9 cellular contexts compared by ENCODE assay signal in genomic region chr9:136547508-136548215, GRCh38. TPM values are rescaled to one million over a fixed set of nuclear protein-coding genes. Genes with fewer than 3 reads are reported as not detected.
DNase-seq lines count a peak whose midpoint lies in the region; ATAC-seq and TF ChIP-seq lines count a peak whose summit lies in the region.
"Had no signal": no experiment of that assay in that cellular context is flagged by ENCODE, and none has a peak within 500 bp of the region (broad histone marks: within the 10 kb centered on the region; RNA-seq: fewer than 3 reads in every experiment).

No MANE protein-coding gene starts in this region.

- no TSS peak for BruUV-seq in OCI-LY7 (replicated peaks; lab: Mats Ljungman, UMichigan)

- DNase-seq in Peyer's patch (peak in 1 of 3 donors; percentile 47), sigmoid colon (no peak), OCI-LY7 (ENCODE audit: low spot score) (no peak)
- DNase-seq: activated CD4-positive, alpha-beta memory T cell treated with anti-CD3 and anti-CD28 coated beads, Interleukin-2, amount 10 ng/mL, durations not matched to agents 7 days and 5 days had no signal

- no peak overlapping the region for H3K9ac ChIP-seq in BLaER1

- H2AFZ ChIP-seq in OCI-LY7 (ENCODE audit: low read length) = no peak overlapping the region

- H3K36me3 ChIP-seq in BLaER1 (peaks cover 15% of the 10 kb centered on the region; the same call in 1 of the 2 replicates), Peyer's patch (no peaks in the 10 kb centered on the region), gastroesophageal sphincter (peaks cover 0 to 9% of the 10 kb centered on the region in 2 donors), sigmoid colon (peaks cover 0 to 4% (median 2%) of the 10 kb centered on the region in 4 donors), OCI-LY7 (ENCODE audit: insufficient read depth, low read length) (no peaks in the 10 kb centered on the region)

- H3K9me3 ChIP-seq in BLaER1 (no peaks in the 10 kb centered on the region), Peyer's patch (no peaks in the 10 kb centered on the region), gastroesophageal sphincter (no peaks in the 10 kb centered on the region), sigmoid colon (no peaks in the 10 kb centered on the region), OCI-LY7 (ENCODE audit: low read length) (no peaks in the 10 kb centered on the region)

- peaks cover 4% of the 10 kb centered on the region; the same call in 1 of the 2 replicates for H3K79me2 ChIP-seq in OCI-LY7 (ENCODE audit: insufficient read depth, low read depth, low read length)

- TF ChIP-seq CTCF in Peyer's patch (IDR thresholded peaks at IDR 0.05) (no peak), gastroesophageal sphincter (IDR thresholded peaks at IDR 0.05) (no peak), sigmoid colon (IDR thresholded peaks at IDR 0.05) (no peak), OCI-LY7 (conservative IDR thresholded peaks at IDR 0.05; ENCODE audit: low read length) (no peak)

- CTCF ChIA-PET in OCI-LY7 (lab: Charles Lee; ENCODE audit: unreplicated experiment) = no interaction called here

- H3K4me3 ChIP-seq in BLaER1 (no peak overlapping the region; the same call in 1 of the 2 replicates), Peyer's patch (peak overlapping the region in 1 of 4 donors; percentile 11), gastroesophageal sphincter (peak overlapping the region; percentile 27 to 98), sigmoid colon (peak overlapping the region; percentile 28 to 93 (median 62)), OCI-LY7 (ENCODE audit: low read depth, low read length, poor library complexity, severe bottlenecking) (no peak overlapping the region)

- H3K27me3 ChIP-seq in BLaER1 (no peaks in the 10 kb centered on the region), Peyer's patch (no peaks in the 10 kb centered on the region), gastroesophageal sphincter (no peaks in the 10 kb centered on the region), sigmoid colon (no peaks in the 10 kb centered on the region)

- no peaks in the 10 kb centered on the region for H3K9me2 ChIP-seq in OCI-LY7 (ENCODE audit: insufficient read depth, low read length)

- peak overlapping the region; percentile 96 for H3K27ac ChIP-seq in BLaER1
- peak overlapping the region; percentile 90 to 99 (median 94) for H3K27ac ChIP-seq in Peyer's patch
- peak overlapping the region; percentile 94 to 100 (median 97) for H3K27ac ChIP-seq in gastroesophageal sphincter
- H3K27ac ChIP-seq in sigmoid colon = peak overlapping the region; percentile 97 to 100 (median 100)
- H3K27ac ChIP-seq in OCI-LY7 (ENCODE audit: low read depth, low read length, poor library complexity, severe bottlenecking) = no peak overlapping the region

- TF ChIP-seq EP300 in gastroesophageal sphincter (IDR thresholded peaks at IDR 0.05) (no peak), sigmoid colon (IDR thresholded peaks at IDR 0.05) (no peak)

- POLR2A ChIA-PET in OCI-LY7 (lab: Charles Lee) = no interaction called here

- H3K4me1 ChIP-seq in BLaER1 = peaks cover 85% of the 10 kb centered on the region
- peaks cover 11 to 65% (median 29%) of the 10 kb centered on the region in 4 donors for H3K4me1 ChIP-seq in Peyer's patch
- H3K4me1 ChIP-seq in gastroesophageal sphincter = peaks cover 4 to 88% (median 58%) of the 10 kb centered on the region in 3 donors
- H3K4me1 ChIP-seq in sigmoid colon = peaks cover 0 to 86% (median 78%) of the 10 kb centered on the region in 4 donors
- H3K4me1 ChIP-seq in OCI-LY7 (ENCODE audit: insufficient read depth, low read length, poor library complexity, severe bottlenecking) = peaks cover 41% of the 10 kb centered on the region

- no peak for TF ChIP-seq POLR2A in Peyer's patch (IDR thresholded peaks at IDR 0.05)
- peak; percentile 8 to 56 for TF ChIP-seq POLR2A in gastroesophageal sphincter (IDR thresholded peaks at IDR 0.05)
- TF ChIP-seq POLR2A in sigmoid colon (IDR thresholded peaks at IDR 0.05) = peak; percentile 56 to 66

- intact Hi-C loops in sigmoid colon (cut with DNase I) (loop anchor here (5.0 kb wide), 1 partner anchor 455 kb away; no protein-coding TSS in a partner anchor), OCI-LY7 (cut with micrococcal nuclease; ENCODE audit: unreplicated experiment) (loop anchor here (10.0 kb wide), 1 partner anchor 607 kb away; no protein-coding TSS in a partner anchor)

- peaks cover 29% of the 10 kb centered on the region for H4K20me1 ChIP-seq in BLaER1
- H4K20me1 ChIP-seq in OCI-LY7 (ENCODE audit: insufficient read depth, low read length) = 0 out of 2 replicates have a peak, but pooled peaks cover 8% of the 10 kb centered on the region

- peak overlapping the region; percentile 97 for H3K4me2 ChIP-seq in BLaER1
- H3K4me2 ChIP-seq in OCI-LY7 (ENCODE audit: low read length) = no peak overlapping the region

- no peak for ATAC-seq in gastroesophageal sphincter
- no peak for ATAC-seq in GM18520 (IDR thresholded peaks at IDR 0.05; ENCODE audit: unreplicated experiment)
- ATAC-seq in GM21717 (IDR thresholded peaks at IDR 0.05; ENCODE audit: unreplicated experiment) = no peak
- no peak for ATAC-seq in HG02852 (IDR thresholded peaks at IDR 0.05; ENCODE audit: unreplicated experiment)

- 20% methylated on average over 3 of the region's 25 CpGs; no CpG with 5 or more reads in 1 of the 2 donors for WGBS in gastroesophageal sphincter (ENCODE audit: low coverage in 1 of 2), 2 donors
- 68 to 78% methylated on average over 25 of the region's 25 CpGs for WGBS in sigmoid colon, 2 donors

RNA-seq across cellular contexts. Expression of gene NOTCH1, which starts 1.8 kb away (rescaled TPM):
- total RNA-seq in Peyer's patch (10 to 100 TPM; 38.2 to 95.7 (median 53.8) TPM), gastroesophageal sphincter (10 to 100 TPM; 31.1 to 72.1 (median 44.0) TPM), sigmoid colon (10 to 100 TPM; 16.6 to 36.0 (median 31.8) TPM), OCI-LY7 (2022) (15.5 and 17.9 TPM in 2 replicates)
- polyA plus RNA-seq in sigmoid colon = 10 to 100 TPM in 1 of 3 donors, 1 to 10 TPM in 2; 1.8 to 30.8 (median 3.7) TPM
- 9.3 and 17.6 TPM in 2 replicates for total RNA-seq in OCI-LY7 (2014; rRNA removed; shearing (Covaris generic))

Comparison
In these comparisons a context has a peak if more than half of its experiments do, and no peak if none do; other contexts are left out.
1. H3K4me3 ChIP-seq: peak in gastroesophageal sphincter (2 of 2) and sigmoid colon (4 of 4); none in BLaER1 (single experiment) and OCI-LY7 (single experiment).
2. POLR2A ChIP-seq: peak in gastroesophageal sphincter (2 of 2) and sigmoid colon (2 of 2); none in Peyer's patch (0 of 2).